In the genomic region with DNA sequence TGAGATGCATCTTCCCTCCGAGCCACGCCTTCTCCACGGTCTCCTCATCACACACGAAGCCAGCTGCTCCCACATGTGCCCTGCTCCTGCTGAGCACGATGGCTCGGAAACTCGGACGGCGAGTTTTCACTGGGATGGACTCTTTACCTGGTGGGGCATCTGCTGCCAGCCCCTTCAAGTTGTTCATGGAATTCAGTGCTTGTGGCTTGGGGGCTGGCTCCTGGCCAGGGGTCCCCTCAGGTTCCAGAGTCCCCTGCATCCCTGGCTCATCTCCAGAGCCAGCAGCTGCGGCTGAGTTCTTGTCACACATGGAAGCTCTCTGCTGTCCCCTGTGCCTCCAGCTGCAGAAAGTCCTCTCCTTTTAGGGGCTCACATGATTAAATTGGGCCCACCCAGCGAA, we compare ENCODE assay signal across 18 cellular contexts.
DNase-seq lines count a peak whose midpoint lies in the region; TF ChIP-seq lines count a peak whose summit lies in the region.
"Had no signal": no experiment of that assay in that cellular context is flagged by ENCODE, and none has a peak within 500 bp of the region (broad histone marks: within the 10 kb centered on the region; RNA-seq: fewer than 3 reads in every experiment).

No MANE protein-coding gene starts in this region.

- POLR2A ChIA-PET in RWPE1 (lab: Yijun Ruan, JAX; ENCODE audit: low non-redundant PET): no interaction called here

- intact Hi-C loops in cardiac septum (cut with DNase I): no loop called here

- H3K4me1 ChIP-seq in BLaER1 treated with 17β-estradiol and CSF1 and Interleukin-3, amounts not matched to agents 10 nM and 100 nM: peaks cover 26 to 44% (median 34%) of the 10 kb centered on the region in 10 experiments
- H3K4me1 ChIP-seq: Peyer's patch had no signal

- no peaks in the 10 kb centered on the region for H3K36me3 ChIP-seq in BLaER1 treated with 17β-estradiol and CSF1 and Interleukin-3, amounts not matched to agents 10 nM and 100 nM
- H3K36me3 ChIP-seq: Peyer's patch had no signal

- CTCF ChIA-PET in RWPE1 (lab: Yijun Ruan, JAX): no interaction called here

- H4K20me1 ChIP-seq in BLaER1 treated with 17β-estradiol and CSF1 and Interleukin-3, amounts not matched to agents 10 nM and 100 nM: 0 out of 22 replicates have a peak, but pooled peaks cover 0 to 7% (median 0%) of the 10 kb centered on the region in 11 experiments

- H3K27ac ChIP-seq in BLaER1 treated with 17β-estradiol and CSF1 and Interleukin-3, amounts not matched to agents 10 nM and 100 nM: peak overlapping the region in 1 of 11 experiments; percentile 67; a peak in 2 of 22 replicates
- H3K27ac ChIP-seq in RWPE1: peak overlapping the region; percentile 76; the same call in 1 of the 2 replicates
- H3K27ac ChIP-seq: C4-2B, HL-60, KMS-11, Peyer's patch had no signal

- H3K27me3 ChIP-seq in BLaER1 treated with 17β-estradiol and CSF1 and Interleukin-3, amounts not matched to agents 10 nM and 100 nM: no peaks in the 10 kb centered on the region
- H3K27me3 ChIP-seq: Peyer's patch had no signal

- TF ChIP-seq CTCF in RWPE1 (conservative IDR thresholded peaks at IDR 0.05; ENCODE audit: low read depth) (no peak), nephron progenitor cell (IDR thresholded peaks at IDR 0.05) (no peak)

- H3K27me3 Mint-ChIP-seq in nephron progenitor cell (ENCODE audit: low read depth, poor library complexity): peaks cover 4% of the 10 kb centered on the region

- H3K36me3 Mint-ChIP-seq in nephron progenitor cell (ENCODE audit: low read depth): peaks cover 20% of the 10 kb centered on the region

- peaks cover 43% of the 10 kb centered on the region for H3K4me1 Mint-ChIP-seq in nephron progenitor cell
- H3K4me1 Mint-ChIP-seq: GM23338 had no signal

- H3K4me2 ChIP-seq in BLaER1 treated with 17β-estradiol and CSF1 and Interleukin-3, amounts not matched to agents 10 nM and 100 nM: peak overlapping the region; percentile 63 to 93 (median 80)
- H3K4me2 ChIP-seq: GM23338, KMS-11 had no signal

- H3K4me3 ChIP-seq in BLaER1 treated with 17β-estradiol and CSF1 and Interleukin-3, amounts not matched to agents 10 nM and 100 nM: no peak overlapping the region
- H3K4me3 ChIP-seq: GM23338, Peyer's patch had no signal

- H3K4me3 Mint-ChIP-seq in nephron progenitor cell: no peak overlapping the region
- H3K4me3 Mint-ChIP-seq: GM23338 had no signal

- DNase-seq in DMS79 treated with DMSO at 0.1 percent for 48 hours (lab: John Stamatoyannopoulos, UW) (peak; percentile 80), RWPE1 (ENCODE audit: low spot score) (no peak), nephron progenitor cell (no peak), cardiac septum (ENCODE audit: low spot score) (no peak), iPS-NIHi11 (ENCODE audit: low spot score) (no peak)
- DNase-seq in effector CD4-positive, alpha-beta T cell: no peak
- DNase-seq: HCEC 1CT, MV-4-11, NCI-H146, NCI-H2081 treated with DMSO at 0.1 percent for 48 hours, NCI-H526, Peyer's patch, T-helper 1 cell had no signal

- H3K9ac ChIP-seq in BLaER1 treated with 17β-estradiol and CSF1 and Interleukin-3, amounts not matched to agents 10 nM and 100 nM: peak overlapping the region in 1 of 11 experiments; percentile 24; a peak in 1 of 22 replicates
- H3K9ac ChIP-seq: KMS-11 had no signal

- H3K27ac Mint-ChIP-seq in nephron progenitor cell: peak overlapping the region; percentile 64
- H3K27ac Mint-ChIP-seq: GM23338 had no signal

- H3K9me3 Mint-ChIP-seq in nephron progenitor cell: peaks cover 13% of the 10 kb centered on the region
- H3K9me3 Mint-ChIP-seq: GM23338 had no signal

- 0 out of 22 replicates have a peak, but pooled peaks cover 0 to 11% (median 0%) of the 10 kb centered on the region in 11 experiments for H3K9me3 ChIP-seq in BLaER1 treated with 17β-estradiol and CSF1 and Interleukin-3, amounts not matched to agents 10 nM and 100 nM (replicated peaks in 1 of 11)
- H3K9me3 ChIP-seq: Peyer's patch had no signal
